Comparison of ENCODE assay signal across 1 cellular context in genomic region chr11:14518820-14519219, GRCh38.
TF ChIP-seq lines count a peak whose summit lies in the region.

No MANE protein-coding gene starts in this region.

TF ChIP-seq in HepG2, 621 proteins besides CTCF, POLR2A, EP300 and RAD21:
- TF ChIP-seq NR2F6 (IDR thresholded peaks at IDR 0.05) (no peak), NR2F6 (CRISPR knock-in tag; IDR thresholded peaks at IDR 0.05) (no peak), ZNF776 (CRISPR knock-in tag; IDR thresholded peaks at IDR 0.05) (no peak), ZNF746 (CRISPR knock-in tag; IDR thresholded peaks at IDR 0.05) (no peak), RNF2 (conservative IDR thresholded peaks at IDR 0.05; ENCODE audit: low read depth) (no peak)
TF ChIP-seq in HepG2: peak in this region for 0.
